8 cellular contexts compared by ENCODE assay signal in genomic region chr1:247330548-247331171, GRCh38. TPM values are rescaled to one million over a fixed set of nuclear protein-coding genes. Genes with fewer than 3 reads are reported as not detected.
DNase-seq lines count a peak whose midpoint lies in the region; ATAC-seq and TF ChIP-seq lines count a peak whose summit lies in the region.

No MANE protein-coding gene starts in this region.

- peak overlapping the region; percentile 96 for H3K4me3 ChIP-seq in HUES6 (ENCODE audit: low read depth, low read length)

- peak overlapping the region; percentile 86 for H3K27ac Mint-ChIP-seq in central memory CD8-positive, alpha-beta T cell (ENCODE audit: low read depth)
- peak overlapping the region; percentile 72 to 93 for H3K27ac Mint-ChIP-seq in natural killer cell

- H3K9me3 Mint-ChIP-seq in central memory CD8-positive, alpha-beta T cell = no peaks in the 10 kb centered on the region
- no peaks in the 10 kb centered on the region for H3K9me3 Mint-ChIP-seq in natural killer cell

- intact Hi-C loops in natural killer cell (cut with micrococcal nuclease) = loop anchor here (5.0 kb wide), 1 partner anchor 118 kb away; no protein-coding TSS in a partner anchor

- H3K4me1 ChIP-seq in HUES6 (ENCODE audit: control insufficient read depth, insufficient read depth, low read length) = peaks cover 34% of the 10 kb centered on the region

- H3K27ac ChIP-seq in HUES6 (ENCODE audit: low read depth, low read length) = peak overlapping the region; percentile 88; the same call in 1 of the 2 replicates

- peaks cover 6% of the 10 kb centered on the region for H3K36me3 Mint-ChIP-seq in central memory CD8-positive, alpha-beta T cell (ENCODE audit: insufficient read depth)
- H3K36me3 Mint-ChIP-seq in natural killer cell = no peaks in the 10 kb centered on the region

- H3K4me3 Mint-ChIP-seq in central memory CD8-positive, alpha-beta T cell = peak overlapping the region; percentile 94
- H3K4me3 Mint-ChIP-seq in natural killer cell = peak overlapping the region; percentile 98

- peaks cover 56% of the 10 kb centered on the region for H3K36me3 ChIP-seq in HUES6 (ENCODE audit: control insufficient read depth, insufficient read depth, low read length)

- H3K27me3 ChIP-seq in HUES6 (ENCODE audit: control insufficient read depth, insufficient read depth, low read length) = no peaks in the 10 kb centered on the region

- ATAC-seq in central memory CD8-positive, alpha-beta T cell (replicated peaks; ENCODE audit: extremely low read depth, poor library complexity, severe bottlenecking) = no peak
- ATAC-seq in natural killer cell = no peak

- peak overlapping the region; percentile 87 for H3K9ac ChIP-seq in HUES6 (ENCODE audit: low read length)

- no peak for TF ChIP-seq POLR2A in erythroblast (IDR thresholded peaks at IDR 0.05; ENCODE audit: low read length)

- no peak for TF ChIP-seq CTCF in natural killer cell (IDR thresholded peaks at IDR 0.05)

- H3K27me3 Mint-ChIP-seq in central memory CD8-positive, alpha-beta T cell = no peaks in the 10 kb centered on the region
- no peaks in the 10 kb centered on the region for H3K27me3 Mint-ChIP-seq in natural killer cell (ENCODE audit: low read depth in 2 of 2)

- DNase-seq in NCI-H146 (lab: John Stamatoyannopoulos, UW) (peak; percentile 54), NCI-H146 treated with DMSO at 0.1 percent for 48 hours (lab: John Stamatoyannopoulos, UW; ENCODE audit: unreplicated experiment) (no peak), natural killer cell (no peak), erythroblast (lab: John Stamatoyannopoulos, UW) (no peak)
- no peak for DNase-seq in central memory CD8-positive, alpha-beta T cell (ENCODE audit: low spot score in 2 of 2)
- DNase-seq in stimulated activated CD4-positive, alpha-beta T cell treated with anti-CD3 and anti-CD28 coated beads, Interleukin-1b, Interleukin-23, amount 100 ng/mL, for 48 hours = no peak
- DNase-seq in stimulated activated CD4-positive, alpha-beta T cell treated with anti-CD3 and anti-CD28 coated beads, Interleukin-4, amount 100 ng/mL, for 4 hours = no peak

- H3K9me3 ChIP-seq in HUES6 (ENCODE audit: control insufficient read depth, insufficient read depth, low read depth, low read length) = no peaks in the 10 kb centered on the region

- H3K4me1 Mint-ChIP-seq in central memory CD8-positive, alpha-beta T cell = peaks cover 39% of the 10 kb centered on the region
- peaks cover 18 to 40% of the 10 kb centered on the region in 2 donors for H3K4me1 Mint-ChIP-seq in natural killer cell

RNA-seq across cellular contexts. Expression of gene ZNF496, which starts 1.0 kb away (rescaled TPM):
- 10 to 100 TPM; 25.6 to 33.0 (median 27.9) TPM for total RNA-seq in natural killer cell
